ENCODE assay signal across 23 cellular contexts in genomic region chr12:121669525-121669908, GRCh38. TPM values are rescaled to one million over a fixed set of nuclear protein-coding genes. Genes with fewer than 3 reads are reported as not detected.
DNase-seq lines count a peak whose midpoint lies in the region; ATAC-seq and TF ChIP-seq lines count a peak whose summit lies in the region.
"Had no signal": no experiment of that assay in that cellular context is flagged by ENCODE, and none has a peak within 500 bp of the region (broad histone marks: within the 10 kb centered on the region; RNA-seq: fewer than 3 reads in every experiment).

Gene MORN3, minus strand, starts transcription at chr12:121669654. Its CDS starts 171 bp downstream, at chr12:121669483.

- no peak for ATAC-seq in HG03196 (IDR thresholded peaks at IDR 0.05; ENCODE audit: unreplicated experiment)
- ATAC-seq in activated CD8-positive, alpha-beta memory T cell treated with anti-CD3 and anti-CD28 coated beads, Interleukin-2, amount 10 ng/mL, durations not matched to agents 7 days and 5 days = no peak

- H3K27me3 Mint-ChIP-seq in T-helper 1 cell treated with Interleukin-12 subunit alpha and Interleukin-12 subunit beta and Interleukin-4 antibody, amounts not matched to agents 30 μg/mL and 1 μg/mL, for 36 hours (ENCODE audit: low read depth) = no peaks in the 10 kb centered on the region
- H3K27me3 Mint-ChIP-seq in activated T-helper 2 cell treated with anti-CD3 and anti-CD28 coated beads, Interferon-gamma antibody, Interleukin-2, Interleukin-4, amounts not matched to agents 10 μg/mL and 5 μg/mL and 100 μg/mL, durations not matched to agents 14 hours and 24 hours and 36 hours (ENCODE audit: low read depth) = no peaks in the 10 kb centered on the region
- no peaks in the 10 kb centered on the region for H3K27me3 Mint-ChIP-seq in neural crest cell (ENCODE audit: low read depth)
- no peaks in the 10 kb centered on the region for H3K27me3 Mint-ChIP-seq in activated CD8-positive, alpha-beta memory T cell treated with anti-CD3 and anti-CD28 coated beads, Interleukin-2, amount 10 ng/mL, durations not matched to agents 7 days and 5 days

- H3K9ac ChIP-seq in HUES48 (ENCODE audit: low read depth, low read length) = no peak within 1 kb of the TSS

- H3K4me1 Mint-ChIP-seq in T-helper 1 cell treated with Interleukin-12 subunit alpha and Interleukin-12 subunit beta and Interleukin-4 antibody, amounts not matched to agents 30 μg/mL and 1 μg/mL, for 36 hours (ENCODE audit: low read depth) = peaks cover 35% of the 10 kb centered on the region
- peaks cover 29% of the 10 kb centered on the region for H3K4me1 Mint-ChIP-seq in activated T-helper 2 cell treated with anti-CD3 and anti-CD28 coated beads, Interferon-gamma antibody, Interleukin-2, Interleukin-4, amounts not matched to agents 10 μg/mL and 5 μg/mL and 100 μg/mL, durations not matched to agents 14 hours and 24 hours and 36 hours (ENCODE audit: low read depth)
- H3K4me1 Mint-ChIP-seq in neural crest cell = peaks cover 5% of the 10 kb centered on the region
- peaks cover 45% of the 10 kb centered on the region for H3K4me1 Mint-ChIP-seq in activated CD8-positive, alpha-beta memory T cell treated with anti-CD3 and anti-CD28 coated beads, Interleukin-2, amount 10 ng/mL, durations not matched to agents 7 days and 5 days

- H3K36me3 Mint-ChIP-seq in T-helper 1 cell treated with Interleukin-12 subunit alpha and Interleukin-12 subunit beta and Interleukin-4 antibody, amounts not matched to agents 30 μg/mL and 1 μg/mL, for 36 hours (ENCODE audit: low read depth) = peaks cover 6% of the 10 kb centered on the region
- peaks cover 3% of the 10 kb centered on the region for H3K36me3 Mint-ChIP-seq in activated T-helper 2 cell treated with anti-CD3 and anti-CD28 coated beads, Interferon-gamma antibody, Interleukin-2, Interleukin-4, amounts not matched to agents 10 μg/mL and 5 μg/mL and 100 μg/mL, durations not matched to agents 14 hours and 24 hours and 36 hours (ENCODE audit: low read depth)
- no peaks in the 10 kb centered on the region for H3K36me3 Mint-ChIP-seq in neural crest cell (ENCODE audit: low read depth)
- peaks cover 11% of the 10 kb centered on the region for H3K36me3 Mint-ChIP-seq in activated CD8-positive, alpha-beta memory T cell treated with anti-CD3 and anti-CD28 coated beads, Interleukin-2, amount 10 ng/mL, durations not matched to agents 7 days and 5 days

- no peak for DNase-seq in T-helper 1 cell
- no peak for DNase-seq in activated T-helper 2 cell treated with anti-CD3 and anti-CD28 coated beads, Interferon-gamma antibody, Interleukin-2, Interleukin-4, amounts not matched to agents 10 μg/mL and 5 μg/mL and 100 μg/mL, durations not matched to agents 14 hours and 24 hours and 36 hours (ENCODE audit: low spot score)
- DNase-seq in neural crest cell (ENCODE audit: low read depth, low spot score) = no peak
- no peak for DNase-seq in NCI-H187 treated with DMSO at 0.1 percent for 48 hours (lab: John Stamatoyannopoulos, UW)
- no peak for DNase-seq in activated CD8-positive, alpha-beta memory T cell treated with anti-CD3 and anti-CD28 coated beads, Interleukin-2, amount 10 ng/mL, durations not matched to agents 7 days and 5 days
- DNase-seq: 8988T; cortex of kidney; H7; head of caudate nucleus; islet precursor cell; NCI-H1048; NCI-H2107; NCI-H748 treated with DMSO at 0.1 percent for 48 hours; occipital lobe; Peyer's patch; sigmoid colon; stimulated activated CD4-positive, alpha-beta T cell treated with anti-CD3 and anti-CD28 coated beads, Interleukin-2, amount 100 ng/mL, for 48 hours; stimulated activated CD8-positive, alpha-beta memory T cell treated with anti-CD3 and anti-CD28 coated beads, Interleukin-4, amount 100 ng/mL, for 48 hours; thyroid gland had no signal

- H3K9me3 ChIP-seq in HUES48 (ENCODE audit: control insufficient read depth, insufficient read depth, low read length) = no peaks in the 10 kb centered on the region
- H3K9me3 ChIP-seq: Peyer's patch, sigmoid colon, thyroid gland had no signal

- H3K27ac ChIP-seq in HUES48 (ENCODE audit: low read depth, low read length) = peak within 1 kb of the TSS; percentile 12
- H3K27ac ChIP-seq: Peyer's patch, sigmoid colon, thyroid gland had no signal

- H3K4me3 Mint-ChIP-seq in T-helper 1 cell treated with Interleukin-12 subunit alpha and Interleukin-12 subunit beta and Interleukin-4 antibody, amounts not matched to agents 30 μg/mL and 1 μg/mL, for 36 hours = no peak within 1 kb of the TSS
- H3K4me3 Mint-ChIP-seq in activated T-helper 2 cell treated with anti-CD3 and anti-CD28 coated beads, Interferon-gamma antibody, Interleukin-2, Interleukin-4, amounts not matched to agents 10 μg/mL and 5 μg/mL and 100 μg/mL, durations not matched to agents 14 hours and 24 hours and 36 hours (ENCODE audit: low read depth) = no peak within 1 kb of the TSS
- peak within 1 kb of the TSS; percentile 31 for H3K4me3 Mint-ChIP-seq in neural crest cell
- H3K4me3 Mint-ChIP-seq in activated CD8-positive, alpha-beta memory T cell treated with anti-CD3 and anti-CD28 coated beads, Interleukin-2, amount 10 ng/mL, durations not matched to agents 7 days and 5 days = no peak within 1 kb of the TSS

- no peak for TF ChIP-seq CTCF in neural crest cell (conservative IDR thresholded peaks at IDR 0.05)

- peak within 1 kb of the TSS; percentile 15 for H3K27ac Mint-ChIP-seq in T-helper 1 cell treated with Interleukin-12 subunit alpha and Interleukin-12 subunit beta and Interleukin-4 antibody, amounts not matched to agents 30 μg/mL and 1 μg/mL, for 36 hours
- H3K27ac Mint-ChIP-seq in activated T-helper 2 cell treated with anti-CD3 and anti-CD28 coated beads, Interferon-gamma antibody, Interleukin-2, Interleukin-4, amounts not matched to agents 10 μg/mL and 5 μg/mL and 100 μg/mL, durations not matched to agents 14 hours and 24 hours and 36 hours = peak within 1 kb of the TSS; percentile 49
- H3K27ac Mint-ChIP-seq in neural crest cell (ENCODE audit: unreplicated experiment) = peak within 1 kb of the TSS; percentile 43
- no peak within 1 kb of the TSS for H3K27ac Mint-ChIP-seq in activated CD8-positive, alpha-beta memory T cell treated with anti-CD3 and anti-CD28 coated beads, Interleukin-2, amount 10 ng/mL, durations not matched to agents 7 days and 5 days

- H3K4me3 ChIP-seq in HUES48 (ENCODE audit: low read depth, low read length) = no peak within 1 kb of the TSS
- H3K4me3 ChIP-seq: Peyer's patch, sigmoid colon, thyroid gland had no signal

- no peaks in the 10 kb centered on the region for H3K9me3 Mint-ChIP-seq in T-helper 1 cell treated with Interleukin-12 subunit alpha and Interleukin-12 subunit beta and Interleukin-4 antibody, amounts not matched to agents 30 μg/mL and 1 μg/mL, for 36 hours
- H3K9me3 Mint-ChIP-seq in activated T-helper 2 cell treated with anti-CD3 and anti-CD28 coated beads, Interferon-gamma antibody, Interleukin-2, Interleukin-4, amounts not matched to agents 10 μg/mL and 5 μg/mL and 100 μg/mL, durations not matched to agents 14 hours and 24 hours and 36 hours = no peaks in the 10 kb centered on the region
- H3K9me3 Mint-ChIP-seq in neural crest cell = no peaks in the 10 kb centered on the region
- H3K9me3 Mint-ChIP-seq in activated CD8-positive, alpha-beta memory T cell treated with anti-CD3 and anti-CD28 coated beads, Interleukin-2, amount 10 ng/mL, durations not matched to agents 7 days and 5 days (ENCODE audit: low read depth) = no peaks in the 10 kb centered on the region

- no peaks in the 10 kb centered on the region for H3K27me3 ChIP-seq in HUES48 (ENCODE audit: control insufficient read depth, insufficient read depth, low read length)
- H3K27me3 ChIP-seq: Peyer's patch, sigmoid colon, thyroid gland had no signal

- peaks cover 25% of the 10 kb centered on the region; the same call in 1 of the 2 replicates for H3K4me1 ChIP-seq in HUES48 (ENCODE audit: control insufficient read depth, insufficient read depth, low read length)

- no peaks in the 10 kb centered on the region for H3K36me3 ChIP-seq in HUES48 (ENCODE audit: control insufficient read depth, insufficient read depth, low read length)
- H3K36me3 ChIP-seq: Peyer's patch, sigmoid colon, thyroid gland had no signal

- CTCF ChIA-PET in activated CD8-positive, alpha-beta memory T cell treated with anti-CD3 and anti-CD28 coated beads, Interleukin-2, amount 10 ng/mL, durations not matched to agents 7 days and 5 days (lab: Charles Lee) = interaction anchor here (0.9 to 5.1 kb wide), 15 partner anchors 10 to 192 kb away, joined by 3 to 64 read pairs (median 5); partner anchors contain the start of genes KDM2B and ORAI1

- intact Hi-C loops in activated T-helper 2 cell treated with anti-CD3 and anti-CD28 coated beads, Interferon-gamma antibody, Interleukin-2, Interleukin-4, amounts not matched to agents 10 μg/mL and 5 μg/mL and 100 μg/mL, durations not matched to agents 14 hours and 24 hours and 36 hours (cut with micrococcal nuclease) = loop anchor here (5.0 kb wide), 1 partner anchor 117 kb away; no protein-coding TSS in a partner anchor

RNA-seq across cellular contexts. Expression of gene MORN3, which starts in this region (rescaled TPM):
- total RNA-seq in activated T-helper 2 cell treated with anti-CD3 and anti-CD28 coated beads, Interferon-gamma antibody, Interleukin-2, Interleukin-4, amounts not matched to agents 10 μg/mL and 5 μg/mL and 100 μg/mL, durations not matched to agents 14 hours and 24 hours and 36 hours = 0.34 and 0.37 TPM in 2 replicates
- total RNA-seq in neural crest cell = 0.57 and 0.63 TPM in 2 replicates
- total RNA-seq in activated CD8-positive, alpha-beta memory T cell treated with anti-CD3 and anti-CD28 coated beads, Interleukin-2, amount 10 ng/mL, durations not matched to agents 7 days and 5 days = 1 to 10 TPM in 1 of 2 experiments, under 1 TPM in 1; 0.54 to 1.2 TPM
- total RNA-seq: mesenteric fat pad, Peyer's patch, sigmoid colon had no signal
